Comparison of ENCODE assay signal across 14 cellular contexts in the genomic region with DNA sequence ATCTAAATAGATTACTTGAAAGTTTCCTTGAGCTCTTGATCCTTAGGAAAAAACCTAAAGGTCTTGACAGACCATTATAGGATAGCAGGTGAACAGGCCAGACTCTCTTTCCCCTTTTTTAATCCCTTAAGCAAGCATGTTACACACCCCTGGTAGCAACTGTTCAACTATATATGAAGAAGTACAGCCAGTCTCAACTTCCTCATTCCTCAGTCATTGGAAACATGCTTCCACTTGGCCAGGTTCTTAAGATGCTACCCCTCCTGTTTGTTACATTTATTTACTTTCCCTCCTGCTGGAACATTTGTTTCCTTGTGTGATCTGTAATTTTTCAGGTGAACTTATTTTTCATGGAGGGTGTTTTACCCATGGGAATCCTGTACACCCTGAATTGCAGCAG.
"Had no signal": no experiment of that assay in that cellular context is flagged by ENCODE, and none has a peak within 500 bp of the region (broad histone marks: within the 10 kb centered on the region; RNA-seq: fewer than 3 reads in every experiment).

No MANE protein-coding gene starts in this region.

- H3K9me3 Mint-ChIP-seq: activated CD4-positive, alpha-beta memory T cell treated with anti-CD3 and anti-CD28 coated beads, Interleukin-2, amount 10 ng/mL, durations not matched to agents 7 days and 5 days; activated naive CD8-positive, alpha-beta T cell treated with anti-CD3 and anti-CD28 coated beads for 36 hours; activated T-cell treated with anti-CD3 and anti-CD28 coated beads, Interleukin-2, amount 50 U/mL, for 24 hours; natural killer cell; stimulated activated effector memory CD8-positive, alpha-beta T cell treated with anti-CD3 and anti-CD28 coated beads, Interleukin-12 subunit alpha, Interleukin-12 subunit beta, amount 100 ng/mL, for 72 hours; T-helper 1 cell treated with Interleukin-12 subunit alpha and Interleukin-12 subunit beta and Interleukin-4 antibody, amounts not matched to agents 30 μg/mL and 1 μg/mL, for 36 hours had no signal

- ATAC-seq: natural killer cell; stimulated activated effector memory CD8-positive, alpha-beta T cell treated with anti-CD3 and anti-CD28 coated beads, Interleukin-12 subunit alpha, Interleukin-12 subunit beta, amount 100 ng/mL, for 72 hours had no signal

- H3K4me3 ChIP-seq: left ventricle myocardium inferior had no signal

- H3K27me3 ChIP-seq: neutrophil had no signal

- H3K4me1 ChIP-seq: left ventricle myocardium inferior had no signal

- H3K4me3 Mint-ChIP-seq: activated CD4-positive, alpha-beta memory T cell treated with anti-CD3 and anti-CD28 coated beads, Interleukin-2, amount 10 ng/mL, durations not matched to agents 7 days and 5 days; activated naive CD8-positive, alpha-beta T cell treated with anti-CD3 and anti-CD28 coated beads for 36 hours; activated T-cell treated with anti-CD3 and anti-CD28 coated beads, Interleukin-2, amount 50 U/mL, for 24 hours; brain; natural killer cell; stimulated activated effector memory CD8-positive, alpha-beta T cell treated with anti-CD3 and anti-CD28 coated beads, Interleukin-12 subunit alpha, Interleukin-12 subunit beta, amount 100 ng/mL, for 72 hours; T-helper 1 cell treated with Interleukin-12 subunit alpha and Interleukin-12 subunit beta and Interleukin-4 antibody, amounts not matched to agents 30 μg/mL and 1 μg/mL, for 36 hours had no signal

- DNase-seq: activated CD4-positive, alpha-beta memory T cell treated with anti-CD3 and anti-CD28 coated beads, Interleukin-2, amount 10 ng/mL, durations not matched to agents 7 days and 5 days; activated CD4-positive, alpha-beta T cell treated with anti-CD3 and anti-CD28 coated beads for 4 hours; activated gamma-delta T cell treated with Interleukin-2 at 50 U/mL for 16 hours; activated naive CD8-positive, alpha-beta T cell treated with anti-CD3 and anti-CD28 coated beads for 36 hours; activated T-cell treated with anti-CD3 and anti-CD28 coated beads, Interleukin-2, amount 50 U/mL, for 24 hours; effector CD8-positive, alpha-beta T cell; left ventricle myocardium inferior; mesenchymal stem cell; natural killer cell; retina had no signal

- H3K27ac ChIP-seq: left ventricle myocardium inferior, neutrophil had no signal

- H3K9me3 ChIP-seq: left ventricle myocardium inferior, neutrophil had no signal

- H3K27ac Mint-ChIP-seq: activated CD4-positive, alpha-beta memory T cell treated with anti-CD3 and anti-CD28 coated beads, Interleukin-2, amount 10 ng/mL, durations not matched to agents 7 days and 5 days; activated naive CD8-positive, alpha-beta T cell treated with anti-CD3 and anti-CD28 coated beads for 36 hours; activated T-cell treated with anti-CD3 and anti-CD28 coated beads, Interleukin-2, amount 50 U/mL, for 24 hours; brain; natural killer cell; stimulated activated effector memory CD8-positive, alpha-beta T cell treated with anti-CD3 and anti-CD28 coated beads, Interleukin-12 subunit alpha, Interleukin-12 subunit beta, amount 100 ng/mL, for 72 hours; T-helper 1 cell treated with Interleukin-12 subunit alpha and Interleukin-12 subunit beta and Interleukin-4 antibody, amounts not matched to agents 30 μg/mL and 1 μg/mL, for 36 hours had no signal

- H3K4me1 Mint-ChIP-seq: activated CD4-positive, alpha-beta memory T cell treated with anti-CD3 and anti-CD28 coated beads, Interleukin-2, amount 10 ng/mL, durations not matched to agents 7 days and 5 days; activated naive CD8-positive, alpha-beta T cell treated with anti-CD3 and anti-CD28 coated beads for 36 hours; brain; natural killer cell; stimulated activated effector memory CD8-positive, alpha-beta T cell treated with anti-CD3 and anti-CD28 coated beads, Interleukin-12 subunit alpha, Interleukin-12 subunit beta, amount 100 ng/mL, for 72 hours had no signal

- H3K36me3 Mint-ChIP-seq: activated naive CD8-positive, alpha-beta T cell treated with anti-CD3 and anti-CD28 coated beads for 36 hours; natural killer cell; stimulated activated effector memory CD8-positive, alpha-beta T cell treated with anti-CD3 and anti-CD28 coated beads, Interleukin-12 subunit alpha, Interleukin-12 subunit beta, amount 100 ng/mL, for 72 hours had no signal

- H3K36me3 ChIP-seq: left ventricle myocardium inferior, neutrophil had no signal

- H3K27me3 Mint-ChIP-seq: brain had no signal
